8 cellular contexts compared by ENCODE assay signal in the genomic region with DNA sequence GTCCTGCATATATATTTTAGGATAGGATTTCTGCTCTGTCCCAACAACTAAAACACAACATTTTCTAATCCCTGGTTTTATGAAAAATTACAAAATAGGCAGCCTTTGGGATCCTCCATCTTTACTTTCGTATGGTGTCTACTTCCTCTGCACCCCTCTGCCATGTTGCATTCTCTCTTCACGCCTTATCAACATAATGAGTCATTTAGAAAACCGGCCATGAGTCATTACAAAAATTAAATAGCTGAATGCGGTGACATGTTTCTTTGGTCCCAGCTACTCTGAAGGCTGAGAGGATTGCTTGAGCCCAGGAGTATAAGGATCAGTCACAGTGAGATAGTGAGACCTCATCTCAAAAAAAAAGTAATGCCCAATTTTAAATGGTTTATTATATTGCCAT.
DNase-seq lines count a peak whose midpoint lies in the region; ATAC-seq and TF ChIP-seq lines count a peak whose summit lies in the region.

No MANE protein-coding gene starts in this region.

- peak; percentile 84 for ATAC-seq in GM18517 (IDR thresholded peaks at IDR 0.05; ENCODE audit: unreplicated experiment)
- ATAC-seq in GM21786 (IDR thresholded peaks at IDR 0.05; ENCODE audit: unreplicated experiment), result peak; percentile 69
- ATAC-seq in foreskin keratinocyte, result peak; percentile 40
- no peak for ATAC-seq in left lobe of liver

- H3K27me3 ChIP-seq in foreskin keratinocyte, result no peaks in the 10 kb centered on the region

- no peak for TF ChIP-seq CTCF in foreskin keratinocyte (conservative IDR thresholded peaks at IDR 0.05)

- H3K4me1 ChIP-seq in foreskin keratinocyte, result peaks cover 17% of the 10 kb centered on the region

- DNase-seq in HPDE6-E6E7 (ENCODE audit: extremely low spot score) (peak; percentile 6), foreskin keratinocyte (peak; percentile 33 to 43), AG08395 (ENCODE audit: low spot score) (no peak), superior temporal gyrus (ENCODE audit: extremely low spot score) (no peak), left lobe of liver (ENCODE audit: low spot score) (no peak)
- DNase-seq in stimulated activated CD4-positive, alpha-beta T cell treated with anti-CD3 and anti-CD28 coated beads, Interleukin-2, amount 100 ng/mL, for 48 hours, result no peak

- H3K27ac ChIP-seq in foreskin keratinocyte, result no peak overlapping the region

Comparison
In these comparisons a context has a peak if more than half of its experiments do, and no peak if none do; other contexts are left out.
1. DNase-seq: peak in HPDE6-E6E7 (single experiment) and foreskin keratinocyte (2 of 2); none in stimulated activated CD4-positive, alpha-beta T cell treated with anti-CD3 and anti-CD28 coated beads, Interleukin-2, amount 100 ng/mL, for 48 hours (0 of 2), AG08395 (single experiment), superior temporal gyrus (single experiment) and left lobe of liver (single experiment).